In the genomic region with DNA sequence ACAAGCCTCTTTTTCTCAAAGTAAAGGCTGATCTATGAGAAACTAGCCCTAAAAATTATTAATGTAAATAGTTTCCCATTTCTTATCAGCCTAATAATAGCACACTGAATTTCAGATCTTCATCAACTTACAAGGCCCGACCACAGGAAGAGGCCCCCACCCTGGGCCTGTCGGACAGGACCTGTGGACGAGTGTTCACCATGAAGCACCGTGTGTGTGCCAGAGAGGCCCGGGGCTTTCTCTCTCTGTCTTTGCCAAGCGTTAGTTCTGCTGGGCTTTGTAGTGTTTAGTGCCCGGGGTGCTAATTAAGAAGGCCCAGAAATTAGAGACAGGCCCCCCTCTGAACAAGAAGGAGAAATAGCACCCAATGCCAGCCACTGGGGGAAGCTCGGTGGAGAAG, we compare ENCODE assay signal across 25 cellular contexts.
A peak's percentile ranks its signal among the peaks of the same experiment; 100 is the strongest.
DNase-seq lines count a peak whose midpoint lies in the region; ATAC-seq and TF ChIP-seq lines count a peak whose summit lies in the region.
"Had no signal": no experiment of that assay in that cellular context is flagged by ENCODE, and none has a peak within 500 bp of the region (broad histone marks: within the 10 kb centered on the region; RNA-seq: fewer than 3 reads in every experiment).

No MANE protein-coding gene starts in this region.

- WGBS in heart right ventricle, 2 donors = 57 to 61% methylated on average over 8 of the region's 8 CpGs
- 14 to 24% (median 23%) methylated on average over 8 of the region's 8 CpGs for WGBS in ovary, 3 donors
- whole genome bisulfite sequencing in upper lobe of left lung, 2 donors = 25 to 31% methylated on average over 8 of the region's 8 CpGs

- intact Hi-C loops in heart right ventricle (cut with DNase I) = no loop called here
- intact Hi-C loops in Right ventricle myocardium inferior (cut with DNase I) = no loop called here
- intact Hi-C loops in ovary (cut with DNase I) = no loop called here

- peaks cover 16% of the 10 kb centered on the region for H3K27me3 Mint-ChIP-seq in glutamatergic neuron (ENCODE audit: unreplicated experiment)
- H3K27me3 Mint-ChIP-seq: B cell; effector memory CD8-positive, alpha-beta T cell; naive thymus-derived CD4-positive, alpha-beta T cell; stimulated activated naive CD8-positive, alpha-beta T cell treated with anti-CD3 and anti-CD28 coated beads, Interleukin-15, Interleukin-2, amounts not matched to agents 100 ng/mL and 50 ng/mL, for 24 hours had no signal

- H3K27me3 ChIP-seq in heart right ventricle (no peaks in the 10 kb centered on the region), ovary (no peaks in the 10 kb centered on the region), upper lobe of left lung (no peaks in the 10 kb centered on the region)

- no peak for TF ChIP-seq EP300 in ovary (IDR thresholded peaks at IDR 0.05)
- no peak for TF ChIP-seq EP300 in upper lobe of left lung (IDR thresholded peaks at IDR 0.05)

- peaks cover 7% of the 10 kb centered on the region for H3K9me3 Mint-ChIP-seq in glutamatergic neuron (ENCODE audit: unreplicated experiment)
- H3K9me3 Mint-ChIP-seq: activated naive CD4-positive, alpha-beta T cell treated with anti-CD3 and anti-CD28 coated beads, Interleukin-2, amount 10 ng/mL, durations not matched to agents 7 days and 5 days; activated T-cell treated with anti-CD3 and anti-CD28 coated beads, Interleukin-2, amount 50 U/mL, for 4 hours; effector memory CD8-positive, alpha-beta T cell; immature natural killer cell; stimulated activated naive CD8-positive, alpha-beta T cell treated with anti-CD3 and anti-CD28 coated beads, Interleukin-15, Interleukin-2, amounts not matched to agents 100 ng/mL and 50 ng/mL, for 24 hours had no signal

- H3K9me3 ChIP-seq in heart right ventricle (no peaks in the 10 kb centered on the region), ovary (no peaks in the 10 kb centered on the region), upper lobe of left lung (no peaks in the 10 kb centered on the region)

- H3K27ac ChIP-seq in heart right ventricle = peak overlapping the region in 6 of 10 donors; percentile 26 to 65 (median 44)
- H3K27ac ChIP-seq in ovary = peak overlapping the region; percentile 70
- peak overlapping the region; percentile 4 to 73 (median 34) for H3K27ac ChIP-seq in upper lobe of left lung
- H3K27ac ChIP-seq: KMS-11, parathyroid adenoma had no signal

- H3K36me3 ChIP-seq in heart right ventricle = peaks cover 0 to 68% (median 26%) of the 10 kb centered on the region in 9 donors
- no peaks in the 10 kb centered on the region for H3K36me3 ChIP-seq in ovary
- peaks cover 0 to 50% (median 34%) of the 10 kb centered on the region in 4 donors for H3K36me3 ChIP-seq in upper lobe of left lung

- DNase-seq in heart right ventricle (peak in 1 of 2 donors; percentile 4), Right ventricle myocardium inferior (ENCODE audit: missing footprints) (no peak), glutamatergic neuron (no peak), ovary (no peak), upper lobe of left lung (no peak), globus pallidus (ENCODE audit: low spot score) (no peak)
- DNase-seq: activated naive CD4-positive, alpha-beta T cell treated with anti-CD3 and anti-CD28 coated beads, Interleukin-2, amount 10 ng/mL, durations not matched to agents 7 days and 5 days; activated T-cell treated with anti-CD3 and anti-CD28 coated beads, Interleukin-2, amount 50 U/mL, for 4 hours; aorta; cerebellar nuclear complex; effector memory CD8-positive, alpha-beta T cell; head of caudate nucleus; immature natural killer cell; naive thymus-derived CD4-positive, alpha-beta T cell; NCI-H1694; NCI-H774; stimulated activated CD4-positive, alpha-beta T cell treated with anti-CD3 and anti-CD28 coated beads, Interleukin-2, amount 100 ng/mL, for 24 hours; T-helper 9 cell had no signal

- H3K4me3 Mint-ChIP-seq in glutamatergic neuron (ENCODE audit: unreplicated experiment) = no peak overlapping the region
- H3K4me3 Mint-ChIP-seq: activated naive CD4-positive, alpha-beta T cell treated with anti-CD3 and anti-CD28 coated beads, Interleukin-2, amount 10 ng/mL, durations not matched to agents 7 days and 5 days; activated T-cell treated with anti-CD3 and anti-CD28 coated beads, Interleukin-2, amount 50 U/mL, for 4 hours; B cell; effector memory CD8-positive, alpha-beta T cell; stimulated activated naive CD8-positive, alpha-beta T cell treated with anti-CD3 and anti-CD28 coated beads, Interleukin-15, Interleukin-2, amounts not matched to agents 100 ng/mL and 50 ng/mL, for 24 hours had no signal

- H3K27ac Mint-ChIP-seq in glutamatergic neuron (ENCODE audit: unreplicated experiment) = peak overlapping the region; percentile 64
- H3K27ac Mint-ChIP-seq: B cell; naive thymus-derived CD4-positive, alpha-beta T cell; stimulated activated naive CD8-positive, alpha-beta T cell treated with anti-CD3 and anti-CD28 coated beads, Interleukin-15, Interleukin-2, amounts not matched to agents 100 ng/mL and 50 ng/mL, for 24 hours had no signal

- H3K4me1 ChIP-seq in heart right ventricle = peaks cover 8 to 30% (median 24%) of the 10 kb centered on the region in 9 donors
- peaks cover 24% of the 10 kb centered on the region for H3K4me1 ChIP-seq in ovary (ENCODE audit: insufficient read depth)
- H3K4me1 ChIP-seq in upper lobe of left lung = peaks cover 19 to 27% (median 21%) of the 10 kb centered on the region in 4 donors
- H3K4me1 ChIP-seq: parathyroid adenoma had no signal

- peaks cover 9% of the 10 kb centered on the region for H3K36me3 Mint-ChIP-seq in glutamatergic neuron (ENCODE audit: unreplicated experiment)

- peaks cover 10% of the 10 kb centered on the region for H3K4me1 Mint-ChIP-seq in glutamatergic neuron (ENCODE audit: low read depth, unreplicated experiment)
- H3K4me1 Mint-ChIP-seq: B cell had no signal

- TF ChIP-seq CTCF in heart right ventricle (IDR thresholded peaks at IDR 0.05) = no peak
- no peak for TF ChIP-seq CTCF in glutamatergic neuron (IDR thresholded peaks at IDR 0.05; ENCODE audit: partially characterized antibody, unreplicated experiment)
- TF ChIP-seq CTCF in ovary (IDR thresholded peaks at IDR 0.05) = no peak
- TF ChIP-seq CTCF in upper lobe of left lung (IDR thresholded peaks at IDR 0.05) = no peak

- TF ChIP-seq POLR2A in ovary (IDR thresholded peaks at IDR 0.05) (no peak), upper lobe of left lung (IDR thresholded peaks at IDR 0.05) (no peak)

- H3K4me3 ChIP-seq in heart right ventricle = no peak overlapping the region
- H3K4me3 ChIP-seq in ovary = no peak overlapping the region
- no peak overlapping the region for H3K4me3 ChIP-seq in upper lobe of left lung

- ATAC-seq in heart right ventricle (no peak), Right ventricle myocardium inferior (no peak), upper lobe of left lung (ENCODE audit: low FRiP score in 2 of 2) (no peak), HG03039 (IDR thresholded peaks at IDR 0.05; ENCODE audit: unreplicated experiment) (no peak), HG03095 (IDR thresholded peaks at IDR 0.05; ENCODE audit: unreplicated experiment) (no peak)
- ATAC-seq: activated CD4-positive, CD25-positive, alpha-beta regulatory T cell treated with anti-CD3 and anti-CD28 coated beads, Interleukin-2, amount 50 U/mL, for 24 hours; activated T-cell treated with anti-CD3 and anti-CD28 coated beads, Interleukin-2, amount 50 U/mL, for 4 hours; effector memory CD8-positive, alpha-beta T cell; naive thymus-derived CD4-positive, alpha-beta T cell had no signal
